ENCODE assay signal across 1 cellular context in genomic region chr1:86994061-86994460, GRCh38.
TF ChIP-seq lines count a peak whose summit lies in the region.

No MANE protein-coding gene starts in this region.

TF ChIP-seq in HepG2, 621 proteins besides CTCF, POLR2A, EP300 and RAD21 (continued from another document):
- TF ChIP-seq ZBED4 (CRISPR knock-in tag; IDR thresholded peaks at IDR 0.05; ENCODE audit: borderline replicate concordance): no peak
- no peak for TF ChIP-seq RBM22 (optimal IDR thresholded peaks at IDR 0.05; ENCODE audit: low read length)
- TF ChIP-seq HINFP (CRISPR knock-in tag; IDR thresholded peaks at IDR 0.05; ENCODE audit: low read depth): no peak
- TF ChIP-seq SMARCC2 (IDR thresholded peaks at IDR 0.05): no peak
- TF ChIP-seq MTF2 (CRISPR knock-in tag; IDR thresholded peaks at IDR 0.05; ENCODE audit: borderline replicate concordance): no peak
- no peak for TF ChIP-seq ZSCAN20 (CRISPR knock-in tag; IDR thresholded peaks at IDR 0.05; ENCODE audit: borderline replicate concordance)
- no peak for TF ChIP-seq MTF1 (CRISPR knock-in tag; IDR thresholded peaks at IDR 0.05)
- TF ChIP-seq TFDP2 (CRISPR knock-in tag; IDR thresholded peaks at IDR 0.05): no peak
- TF ChIP-seq SPEN (CRISPR knock-in tag; IDR thresholded peaks at IDR 0.05; ENCODE audit: low read depth): no peak
- TF ChIP-seq CSRNP2 (CRISPR knock-in tag; conservative IDR thresholded peaks at IDR 0.05; ENCODE audit: low read depth): no peak
- TF ChIP-seq NR2F6 (IDR thresholded peaks at IDR 0.05): no peak
- TF ChIP-seq NR2F6 (CRISPR knock-in tag; IDR thresholded peaks at IDR 0.05): no peak
- TF ChIP-seq ZBTB40 (IDR thresholded peaks at IDR 0.05): no peak
- no peak for TF ChIP-seq ZBTB40 (CRISPR knock-in tag; IDR thresholded peaks at IDR 0.05)
